Comparison of ENCODE assay signal across 27 cellular contexts in genomic region chr5:110082194-110082593, GRCh38.
"Had no signal": no experiment of that assay in that cellular context is flagged by ENCODE, and none has a peak within 500 bp of the region (broad histone marks: within the 10 kb centered on the region; RNA-seq: fewer than 3 reads in every experiment).

No MANE protein-coding gene starts in this region.

- DNase-seq: stimulated activated CD4-positive, alpha-beta T cell treated with anti-CD3 and anti-CD28 coated beads, Interleukin-2, amount 100 ng/mL, for 48 hours; stimulated activated CD4-positive, alpha-beta T cell treated with anti-CD3 and anti-CD28 coated beads, Interleukin-4, amount 100 ng/mL, for 1 hour; stimulated activated CD4-positive, alpha-beta T cell treated with anti-CD3 and anti-CD28 coated beads, Interleukin-4, amount 100 ng/mL, for 24 hours; stimulated activated CD4-positive, alpha-beta T cell treated with anti-CD3 and anti-CD28 coated beads, Interleukin-4, amount 100 ng/mL, for 4 hours; stimulated activated CD8-positive, alpha-beta memory T cell treated with anti-CD3 and anti-CD28 coated beads, Interleukin-4, amount 100 ng/mL, for 48 hours; stimulated activated naive B cell treated with anti-CD40 and anti-IgM and Interleukin-4, amounts not matched to agents 10 μg/mL and 1 μg/mL and 100 μg/mL, for 72 hours; stimulated activated naive CD4-positive, alpha-beta T cell; stimulated activated naive CD4-positive, alpha-beta T cell treated with Interleukin-2 at 50 U/mL for 16 hours; stimulated activated naive CD8-positive, alpha-beta T cell treated with anti-CD3 and anti-CD28 coated beads, Interleukin-15, amount 100 ng/mL, for 72 hours; stimulated activated naive CD8-positive, alpha-beta T cell treated with anti-CD3 and anti-CD28 coated beads, Interleukin-15, Interleukin-2, amounts not matched to agents 100 U/mL and 50 U/mL, for 24 hours; stomach; substantia nigra; testis; thyroid gland; tibial artery; transverse colon; trophoblast cell; upper lobe of left lung; upper lobe of right lung; uterus had no signal

- H3K27ac ChIP-seq: stomach, suprapubic skin, testis, thoracic aorta, thyroid gland, tibial artery, tibial nerve, transverse colon, upper lobe of left lung, upper lobe of right lung, uterus, vagina had no signal

- ATAC-seq: stimulated activated effector memory CD8-positive, alpha-beta T cell treated with anti-CD3 and anti-CD28 coated beads, Interleukin-12 subunit alpha, Interleukin-12 subunit beta, amount 100 ng/mL, for 72 hours; stimulated activated memory B cell treated with anti-CD40 and anti-IgM and Interleukin-4, amounts not matched to agents 10 μg/mL and 1 μg/mL and 100 μg/mL, for 72 hours; stimulated activated naive B cell treated with anti-CD40 and anti-IgM and Interleukin-4, amounts not matched to agents 10 μg/mL and 1 μg/mL and 100 μg/mL, for 72 hours; stimulated activated naive CD8-positive, alpha-beta T cell treated with anti-CD3 and anti-CD28 coated beads, Interleukin-15, amount 100 ng/mL, for 72 hours; stimulated activated naive CD8-positive, alpha-beta T cell treated with anti-CD3 and anti-CD28 coated beads, Interleukin-15, Interleukin-2, amounts not matched to agents 100 U/mL and 50 U/mL, for 24 hours; upper lobe of right lung had no signal

- H3K4me3 ChIP-seq: stomach, suprapubic skin, testis, thoracic aorta, thyroid gland, tibial artery, tibial nerve, transverse colon, upper lobe of left lung, upper lobe of right lung, uterus, vagina had no signal

- H3K4me1 ChIP-seq: stomach, testis, thyroid gland, transverse colon, upper lobe of left lung, upper lobe of right lung, uterus, vagina had no signal

- H3K9me3 ChIP-seq: stomach, suprapubic skin, testis, thoracic aorta, thyroid gland, tibial artery, tibial nerve, transverse colon, upper lobe of left lung, upper lobe of right lung, uterus, vagina had no signal

- H3K36me3 ChIP-seq: stomach, suprapubic skin, thoracic aorta, thyroid gland, tibial artery, tibial nerve, transverse colon, upper lobe of left lung, upper lobe of right lung, uterus, vagina had no signal

- H3K27me3 ChIP-seq: stomach, suprapubic skin, testis, thyroid gland, tibial artery, tibial nerve, transverse colon, upper lobe of left lung, upper lobe of right lung, uterus, vagina had no signal

- FAIRE-seq: urothelium cell line had no signal
